1 cellular context compared by ENCODE assay signal in the genomic region with DNA sequence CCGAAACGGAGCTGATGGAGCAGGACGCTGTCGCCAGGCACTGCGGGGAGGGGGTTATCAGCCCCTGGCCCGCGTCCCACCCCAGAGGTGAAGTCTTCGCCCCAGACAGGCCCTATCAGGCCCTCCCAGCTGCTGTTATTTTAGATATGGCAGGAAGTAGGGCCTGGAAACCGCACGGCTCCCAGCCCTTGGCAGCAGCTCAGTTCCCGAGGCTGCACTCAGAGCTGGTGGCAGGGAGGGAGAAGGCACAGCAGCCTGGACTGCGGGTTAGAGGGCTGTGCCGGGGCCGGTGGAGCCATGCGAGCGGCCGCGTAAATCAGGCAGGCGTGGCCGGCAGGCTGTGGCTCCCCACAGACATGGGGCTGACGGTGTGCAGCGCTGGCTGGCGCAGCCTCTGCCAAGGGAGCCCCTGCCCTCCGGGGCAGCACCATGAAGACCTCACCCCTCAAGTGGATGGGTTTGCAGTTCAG.
TF ChIP-seq lines count a peak whose summit lies in the region.

No MANE protein-coding gene starts in this region.

TF ChIP-seq in H1, 55 proteins besides CTCF, POLR2A, EP300 and RAD21 (continued from another document):
- TF ChIP-seq, protein P1, sequence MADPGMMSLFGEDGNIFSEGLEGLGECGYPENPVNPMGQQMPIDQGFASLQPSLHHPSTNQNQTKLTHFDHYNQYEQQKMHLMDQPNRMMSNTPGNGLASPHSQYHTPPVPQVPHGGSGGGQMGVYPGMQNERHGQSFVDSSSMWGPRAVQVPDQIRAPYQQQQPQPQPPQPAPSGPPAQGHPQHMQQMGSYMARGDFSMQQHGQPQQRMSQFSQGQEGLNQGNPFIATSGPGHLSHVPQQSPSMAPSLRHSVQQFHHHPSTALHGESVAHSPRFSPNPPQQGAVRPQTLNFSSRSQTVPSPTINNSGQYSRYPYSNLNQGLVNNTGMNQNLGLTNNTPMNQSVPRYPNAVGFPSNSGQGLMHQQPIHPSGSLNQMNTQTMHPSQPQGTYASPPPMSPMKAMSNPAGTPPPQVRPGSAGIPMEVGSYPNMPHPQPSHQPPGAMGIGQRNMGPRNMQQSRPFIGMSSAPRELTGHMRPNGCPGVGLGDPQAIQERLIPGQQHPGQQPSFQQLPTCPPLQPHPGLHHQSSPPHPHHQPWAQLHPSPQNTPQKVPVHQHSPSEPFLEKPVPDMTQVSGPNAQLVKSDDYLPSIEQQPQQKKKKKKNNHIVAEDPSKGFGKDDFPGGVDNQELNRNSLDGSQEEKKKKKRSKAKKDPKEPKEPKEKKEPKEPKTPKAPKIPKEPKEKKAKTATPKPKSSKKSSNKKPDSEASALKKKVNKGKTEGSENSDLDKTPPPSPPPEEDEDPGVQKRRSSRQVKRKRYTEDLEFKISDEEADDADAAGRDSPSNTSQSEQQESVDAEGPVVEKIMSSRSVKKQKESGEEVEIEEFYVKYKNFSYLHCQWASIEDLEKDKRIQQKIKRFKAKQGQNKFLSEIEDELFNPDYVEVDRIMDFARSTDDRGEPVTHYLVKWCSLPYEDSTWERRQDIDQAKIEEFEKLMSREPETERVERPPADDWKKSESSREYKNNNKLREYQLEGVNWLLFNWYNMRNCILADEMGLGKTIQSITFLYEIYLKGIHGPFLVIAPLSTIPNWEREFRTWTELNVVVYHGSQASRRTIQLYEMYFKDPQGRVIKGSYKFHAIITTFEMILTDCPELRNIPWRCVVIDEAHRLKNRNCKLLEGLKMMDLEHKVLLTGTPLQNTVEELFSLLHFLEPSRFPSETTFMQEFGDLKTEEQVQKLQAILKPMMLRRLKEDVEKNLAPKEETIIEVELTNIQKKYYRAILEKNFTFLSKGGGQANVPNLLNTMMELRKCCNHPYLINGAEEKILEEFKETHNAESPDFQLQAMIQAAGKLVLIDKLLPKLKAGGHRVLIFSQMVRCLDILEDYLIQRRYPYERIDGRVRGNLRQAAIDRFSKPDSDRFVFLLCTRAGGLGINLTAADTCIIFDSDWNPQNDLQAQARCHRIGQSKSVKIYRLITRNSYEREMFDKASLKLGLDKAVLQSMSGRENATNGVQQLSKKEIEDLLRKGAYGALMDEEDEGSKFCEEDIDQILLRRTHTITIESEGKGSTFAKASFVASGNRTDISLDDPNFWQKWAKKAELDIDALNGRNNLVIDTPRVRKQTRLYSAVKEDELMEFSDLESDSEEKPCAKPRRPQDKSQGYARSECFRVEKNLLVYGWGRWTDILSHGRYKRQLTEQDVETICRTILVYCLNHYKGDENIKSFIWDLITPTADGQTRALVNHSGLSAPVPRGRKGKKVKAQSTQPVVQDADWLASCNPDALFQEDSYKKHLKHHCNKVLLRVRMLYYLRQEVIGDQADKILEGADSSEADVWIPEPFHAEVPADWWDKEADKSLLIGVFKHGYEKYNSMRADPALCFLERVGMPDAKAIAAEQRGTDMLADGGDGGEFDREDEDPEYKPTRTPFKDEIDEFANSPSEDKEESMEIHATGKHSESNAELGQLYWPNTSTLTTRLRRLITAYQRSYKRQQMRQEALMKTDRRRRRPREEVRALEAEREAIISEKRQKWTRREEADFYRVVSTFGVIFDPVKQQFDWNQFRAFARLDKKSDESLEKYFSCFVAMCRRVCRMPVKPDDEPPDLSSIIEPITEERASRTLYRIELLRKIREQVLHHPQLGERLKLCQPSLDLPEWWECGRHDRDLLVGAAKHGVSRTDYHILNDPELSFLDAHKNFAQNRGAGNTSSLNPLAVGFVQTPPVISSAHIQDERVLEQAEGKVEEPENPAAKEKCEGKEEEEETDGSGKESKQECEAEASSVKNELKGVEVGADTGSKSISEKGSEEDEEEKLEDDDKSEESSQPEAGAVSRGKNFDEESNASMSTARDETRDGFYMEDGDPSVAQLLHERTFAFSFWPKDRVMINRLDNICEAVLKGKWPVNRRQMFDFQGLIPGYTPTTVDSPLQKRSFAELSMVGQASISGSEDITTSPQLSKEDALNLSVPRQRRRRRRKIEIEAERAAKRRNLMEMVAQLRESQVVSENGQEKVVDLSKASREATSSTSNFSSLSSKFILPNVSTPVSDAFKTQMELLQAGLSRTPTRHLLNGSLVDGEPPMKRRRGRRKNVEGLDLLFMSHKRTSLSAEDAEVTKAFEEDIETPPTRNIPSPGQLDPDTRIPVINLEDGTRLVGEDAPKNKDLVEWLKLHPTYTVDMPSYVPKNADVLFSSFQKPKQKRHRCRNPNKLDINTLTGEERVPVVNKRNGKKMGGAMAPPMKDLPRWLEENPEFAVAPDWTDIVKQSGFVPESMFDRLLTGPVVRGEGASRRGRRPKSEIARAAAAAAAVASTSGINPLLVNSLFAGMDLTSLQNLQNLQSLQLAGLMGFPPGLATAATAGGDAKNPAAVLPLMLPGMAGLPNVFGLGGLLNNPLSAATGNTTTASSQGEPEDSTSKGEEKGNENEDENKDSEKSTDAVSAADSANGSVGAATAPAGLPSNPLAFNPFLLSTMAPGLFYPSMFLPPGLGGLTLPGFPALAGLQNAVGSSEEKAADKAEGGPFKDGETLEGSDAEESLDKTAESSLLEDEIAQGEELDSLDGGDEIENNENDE (IDR thresholded peaks at IDR 0.05; ENCODE audit: insufficient replicate concordance, low read length), result no peak
- TF ChIP-seq HDAC2 (IDR thresholded peaks at IDR 0.05; ENCODE audit: borderline replicate concordance in 1 of 2, low read depth in 2 of 2, low read length in 2 of 2) (no peak), CHD2 (IDR thresholded peaks at IDR 0.05; ENCODE audit: low read length) (no peak), POU5F1 (IDR thresholded peaks at IDR 0.05; ENCODE audit: low read depth, low read length) (no peak), SIRT6 (IDR thresholded peaks at IDR 0.05; ENCODE audit: low read length) (no peak), JUND (IDR thresholded peaks at IDR 0.05; ENCODE audit: low read length) (no peak), CTBP2 (IDR thresholded peaks at IDR 0.05; ENCODE audit: borderline replicate concordance, insufficient read depth, insufficient read length, low read length) (no peak), SRF (IDR thresholded peaks at IDR 0.05; ENCODE audit: low read depth, low read length) (no peak), POLR2AphosphoS5 (IDR thresholded peaks at IDR 0.05; ENCODE audit: low read depth, low read length) (no peak), RNF2 (IDR thresholded peaks at IDR 0.05; ENCODE audit: borderline replicate concordance, low read depth, low read length, missing control alignments, poor library complexity, severe bottlenecking) (no peak), CEBPB (IDR thresholded peaks at IDR 0.05; ENCODE audit: low read depth, low read length) (no peak), GTF2F1 (IDR thresholded peaks at IDR 0.05; ENCODE audit: borderline replicate concordance, low read depth, low read length) (no peak)
